In the genomic region with DNA sequence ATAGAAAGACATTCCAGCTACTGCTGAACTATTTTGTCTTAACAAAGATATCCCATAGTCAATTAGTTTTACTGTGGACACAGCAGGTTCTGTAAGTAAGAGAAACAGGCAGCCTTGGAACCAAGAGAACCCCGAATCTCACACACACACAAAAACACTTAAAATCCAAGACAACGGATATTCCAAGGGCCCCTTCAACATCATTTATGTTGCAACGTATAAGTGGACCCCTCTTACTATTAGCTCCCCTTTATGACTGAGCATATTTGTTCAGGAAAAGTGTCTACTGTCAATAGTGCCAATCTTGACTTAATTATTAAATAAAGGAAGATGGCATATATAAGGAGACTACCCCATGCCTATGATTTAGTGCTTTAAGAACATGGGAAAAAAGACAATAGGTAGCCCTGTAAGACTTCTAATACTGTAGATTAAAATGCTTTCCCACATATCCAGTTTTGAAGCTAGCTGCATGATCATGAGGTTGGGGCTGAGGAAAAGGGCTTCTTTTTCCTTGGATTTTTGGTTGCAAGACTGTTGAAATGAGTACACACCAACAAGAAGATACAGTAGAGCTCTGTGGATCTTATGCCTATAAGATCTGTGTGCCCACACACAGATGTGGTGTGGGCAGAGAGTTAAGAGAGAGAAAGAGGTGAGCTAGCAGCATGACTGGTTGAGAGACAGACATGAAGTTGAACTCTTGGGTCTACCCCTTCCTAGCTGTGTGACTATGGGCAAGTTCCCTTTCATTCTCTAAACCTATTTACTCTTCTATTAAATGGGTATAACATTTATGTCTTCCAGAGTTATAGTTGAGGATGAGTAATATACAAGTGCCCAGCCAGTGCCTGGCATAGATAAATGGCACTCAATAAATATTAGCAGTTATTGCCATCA, we compare ENCODE assay signal across 18 cellular contexts. TPM values are rescaled to one million over a fixed set of nuclear protein-coding genes. Genes with fewer than 3 reads are reported as not detected.
DNase-seq lines count a peak whose midpoint lies in the region; ATAC-seq and TF ChIP-seq lines count a peak whose summit lies in the region.
"Had no signal": no experiment of that assay in that cellular context is flagged by ENCODE, and none has a peak within 500 bp of the region (broad histone marks: within the 10 kb centered on the region; RNA-seq: fewer than 3 reads in every experiment).

No MANE protein-coding gene starts in this region.

- ATAC-seq in natural killer cell treated with Interleukin-12 subunit alpha and Interleukin-12 subunit beta and Interleukin-15 and Interleukin-18, amount 100 ng/mL, for 72 hours: no peak
- ATAC-seq in HG03135 (IDR thresholded peaks at IDR 0.05; ENCODE audit: unreplicated experiment) (no peak), GM18520 (IDR thresholded peaks at IDR 0.05; ENCODE audit: unreplicated experiment) (no peak)

- H3K27ac Mint-ChIP-seq in T-helper 1 cell treated with Interleukin-12 subunit alpha and Interleukin-12 subunit beta and Interleukin-4 antibody, amounts not matched to agents 30 μg/mL and 1 μg/mL, for 36 hours: peak overlapping the region; percentile 99
- H3K27ac Mint-ChIP-seq in activated naive CD8-positive, alpha-beta T cell: no peak overlapping the region
- H3K27ac Mint-ChIP-seq in natural killer cell treated with Interleukin-12 subunit alpha and Interleukin-12 subunit beta and Interleukin-15 and Interleukin-18, amount 100 ng/mL, for 72 hours: peak overlapping the region; percentile 89 to 99

- peaks cover 40% of the 10 kb centered on the region for H3K36me3 Mint-ChIP-seq in T-helper 1 cell treated with Interleukin-12 subunit alpha and Interleukin-12 subunit beta and Interleukin-4 antibody, amounts not matched to agents 30 μg/mL and 1 μg/mL, for 36 hours (ENCODE audit: low read depth)
- peaks cover 6% of the 10 kb centered on the region for H3K36me3 Mint-ChIP-seq in activated naive CD8-positive, alpha-beta T cell
- peaks cover 11% of the 10 kb centered on the region for H3K36me3 Mint-ChIP-seq in natural killer cell treated with Interleukin-12 subunit alpha and Interleukin-12 subunit beta and Interleukin-15 and Interleukin-18, amount 100 ng/mL, for 72 hours

- no peak for TF ChIP-seq CTCF in GM12865 (IDR thresholded peaks at IDR 0.05; ENCODE audit: insufficient read depth, low read depth, low read length, missing control alignments)

- H3K9me3 Mint-ChIP-seq in T-helper 1 cell treated with Interleukin-12 subunit alpha and Interleukin-12 subunit beta and Interleukin-4 antibody, amounts not matched to agents 30 μg/mL and 1 μg/mL, for 36 hours: no peaks in the 10 kb centered on the region
- peaks cover 3% of the 10 kb centered on the region for H3K9me3 Mint-ChIP-seq in activated naive CD8-positive, alpha-beta T cell (ENCODE audit: low read depth)
- peaks cover 2% of the 10 kb centered on the region for H3K9me3 Mint-ChIP-seq in natural killer cell treated with Interleukin-12 subunit alpha and Interleukin-12 subunit beta and Interleukin-15 and Interleukin-18, amount 100 ng/mL, for 72 hours

- peaks cover 5% of the 10 kb centered on the region for H3K27me3 Mint-ChIP-seq in T-helper 1 cell treated with Interleukin-12 subunit alpha and Interleukin-12 subunit beta and Interleukin-4 antibody, amounts not matched to agents 30 μg/mL and 1 μg/mL, for 36 hours (ENCODE audit: low read depth)
- no peaks in the 10 kb centered on the region for H3K27me3 Mint-ChIP-seq in activated naive CD8-positive, alpha-beta T cell
- peaks cover 6% of the 10 kb centered on the region in 2 donors for H3K27me3 Mint-ChIP-seq in natural killer cell treated with Interleukin-12 subunit alpha and Interleukin-12 subunit beta and Interleukin-15 and Interleukin-18, amount 100 ng/mL, for 72 hours

- H3K4me1 Mint-ChIP-seq in T-helper 1 cell treated with Interleukin-12 subunit alpha and Interleukin-12 subunit beta and Interleukin-4 antibody, amounts not matched to agents 30 μg/mL and 1 μg/mL, for 36 hours (ENCODE audit: low read depth): peaks cover 61% of the 10 kb centered on the region
- peaks cover 62% of the 10 kb centered on the region for H3K4me1 Mint-ChIP-seq in activated naive CD8-positive, alpha-beta T cell (ENCODE audit: low read depth)
- peaks cover 63 to 64% of the 10 kb centered on the region in 2 donors for H3K4me1 Mint-ChIP-seq in natural killer cell treated with Interleukin-12 subunit alpha and Interleukin-12 subunit beta and Interleukin-15 and Interleukin-18, amount 100 ng/mL, for 72 hours (ENCODE audit: low read depth in 2 of 2)

- H3K4me3 Mint-ChIP-seq in T-helper 1 cell treated with Interleukin-12 subunit alpha and Interleukin-12 subunit beta and Interleukin-4 antibody, amounts not matched to agents 30 μg/mL and 1 μg/mL, for 36 hours: peak overlapping the region; percentile 93
- peak overlapping the region; percentile 90 for H3K4me3 Mint-ChIP-seq in activated naive CD8-positive, alpha-beta T cell
- peak overlapping the region; percentile 80 for H3K4me3 Mint-ChIP-seq in natural killer cell treated with Interleukin-12 subunit alpha and Interleukin-12 subunit beta and Interleukin-15 and Interleukin-18, amount 100 ng/mL, for 72 hours

- no peak for DNase-seq in T-helper 1 cell
- no peak for DNase-seq in GM12865 (ENCODE audit: low read depth)
- DNase-seq in natural killer cell treated with Interleukin-12 subunit alpha and Interleukin-12 subunit beta and Interleukin-15 and Interleukin-18, amount 100 ng/mL, for 72 hours (ENCODE audit: low spot score): no peak
- DNase-seq in SHP77 (lab: John Stamatoyannopoulos, UW): no peak
- DNase-seq: activated CD8-positive, alpha-beta memory T cell treated with anti-CD3 and anti-CD28 coated beads, Interleukin-2, amount 50 U/mL, for 48 hours; amniotic stem cell; cerebellar nuclear complex; mesenchymal stem cell; NCI-H187 treated with DMSO at 0.1 percent for 48 hours; NCI-H510A; ovary; spleen; substantia nigra had no signal

- peak overlapping the region; percentile 84 for H3K4me3 ChIP-seq in GM12865 (ENCODE audit: low read depth, low read length)
- H3K4me3 ChIP-seq: ovary, SK-N-MC had no signal

RNA-seq across cellular contexts. Expression of a gene that starts 3.0 kb away (rescaled TPM):
- total RNA-seq in natural killer cell treated with Interleukin-12 subunit alpha and Interleukin-12 subunit beta and Interleukin-15 and Interleukin-18, amount 100 ng/mL, for 72 hours: 10 to 100 TPM; 26.1 to 27.2 TPM
